Comparison of ENCODE assay signal across 8 cellular contexts in the genomic region with DNA sequence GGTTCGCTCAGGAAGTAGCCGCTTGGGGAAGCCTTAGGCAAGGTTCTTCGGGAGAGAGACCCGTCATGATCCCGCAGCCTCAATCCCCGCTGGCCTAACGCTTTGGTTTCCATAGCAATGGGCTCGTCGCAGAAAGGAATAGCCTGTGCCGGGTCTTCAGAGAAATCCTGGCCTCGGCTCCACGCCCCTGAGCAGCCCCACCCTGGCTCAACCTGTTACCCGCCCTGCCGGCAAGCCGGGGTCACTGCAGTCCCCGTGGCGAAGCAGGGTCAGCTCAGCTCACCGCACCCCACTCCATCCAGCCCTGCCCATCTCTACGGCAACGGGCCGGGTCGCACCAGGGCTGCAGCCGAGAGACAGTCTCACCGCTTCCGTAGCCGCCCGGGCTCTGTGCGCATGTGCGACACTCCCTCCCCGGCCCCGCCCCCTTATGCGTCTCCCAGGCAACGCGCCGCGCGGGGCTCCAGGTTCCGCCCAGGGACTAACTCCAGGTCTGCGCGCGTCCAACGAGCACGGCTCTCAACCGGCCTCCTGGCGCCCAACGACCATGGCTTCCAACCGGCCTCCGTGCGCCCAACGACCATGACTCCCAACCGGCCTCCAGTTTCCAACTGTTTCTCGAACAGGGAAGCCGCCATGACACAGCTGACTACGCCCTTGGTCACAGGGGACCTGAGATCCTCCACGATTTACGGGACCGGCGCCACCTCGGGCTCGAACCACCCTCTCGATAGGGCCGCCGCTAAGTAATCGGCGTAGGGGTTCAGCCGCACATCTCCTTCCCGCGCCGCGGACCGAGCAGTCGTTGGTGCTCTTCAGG. TPM values are rescaled to one million over a fixed set of nuclear protein-coding genes. Genes with fewer than 3 reads are reported as not detected.
DNase-seq lines count a peak whose midpoint lies in the region; ATAC-seq and TF ChIP-seq lines count a peak whose summit lies in the region.

Gene DUSP18 (minus strand): TSS at position 390 of the 820 bp plus-strand sequence. CDS start 3,872 bp downstream, outside the sequence.

- H3K4me2 ChIP-seq in neural cell (ENCODE audit: low read length), result peak within 1 kb of the TSS; percentile 69

- in situ Hi-C loops in G401 (cut with HindIII; ENCODE audit: low sequenced_read_pairs), result no loop called here

- H3K4me3 Mint-ChIP-seq in stimulated activated naive CD8-positive, alpha-beta T cell treated with anti-CD3 and anti-CD28 coated beads, Interleukin-15, amount 100 ng/mL, for 72 hours, result peak within 1 kb of the TSS; percentile 92 to 99

- H3K27me3 Mint-ChIP-seq in stimulated activated naive CD8-positive, alpha-beta T cell treated with anti-CD3 and anti-CD28 coated beads, Interleukin-15, amount 100 ng/mL, for 72 hours, result peaks cover 10% of the 10 kb centered on the region

- H3K9me3 Mint-ChIP-seq in stimulated activated naive CD8-positive, alpha-beta T cell treated with anti-CD3 and anti-CD28 coated beads, Interleukin-15, amount 100 ng/mL, for 72 hours, result no peaks in the 10 kb centered on the region

- peak within 1 kb of the TSS; percentile 71 for H3K4me3 ChIP-seq in H7 (ENCODE audit: insufficient read depth, low read depth, low read length)
- H3K4me3 ChIP-seq in MG63, result peak within 1 kb of the TSS; percentile 74
- H3K4me3 ChIP-seq in fibroblast of villous mesenchyme (ENCODE audit: low read depth, low read length), result peak within 1 kb of the TSS; percentile 90
- H3K4me3 ChIP-seq in neural cell (ENCODE audit: low read length), result peak within 1 kb of the TSS; percentile 79

- peak; percentile 97 for ATAC-seq in stimulated activated naive CD8-positive, alpha-beta T cell treated with anti-CD3 and anti-CD28 coated beads, Interleukin-15, amount 100 ng/mL, for 72 hours

- peak; percentile 44 for TF ChIP-seq EP300 in neural cell (conservative IDR thresholded peaks at IDR 0.05; ENCODE audit: poor library complexity, severe bottlenecking)

- H3K9me3 ChIP-seq in MG63 (no peaks in the 10 kb centered on the region), neural cell (ENCODE audit: low read length) (no peaks in the 10 kb centered on the region)

- H3K4me1 Mint-ChIP-seq in stimulated activated naive CD8-positive, alpha-beta T cell treated with anti-CD3 and anti-CD28 coated beads, Interleukin-15, amount 100 ng/mL, for 72 hours, result peaks cover 33% of the 10 kb centered on the region

- TF ChIP-seq RAD21 in neural cell (conservative IDR thresholded peaks at IDR 0.05), result peak; percentile 56

- H3K36me3 ChIP-seq in H7 (replicated peaks; ENCODE audit: control insufficient read depth, insufficient read depth, low read length) (no peaks in the 10 kb centered on the region), MG63 (peaks cover 6% of the 10 kb centered on the region), neural cell (ENCODE audit: insufficient read depth, low read length) (no peaks in the 10 kb centered on the region)

- TF ChIP-seq CTCF in fibroblast of villous mesenchyme (IDR thresholded peaks at IDR 0.05; ENCODE audit: insufficient read depth, low read depth, low read length) (peak; percentile 37), neural cell (IDR thresholded peaks at IDR 0.05; ENCODE audit: poor library complexity, severe bottlenecking) (peak; percentile 56)

- peaks cover 11% of the 10 kb centered on the region for H3K27me3 ChIP-seq in H7 (ENCODE audit: control insufficient read depth, insufficient read depth, low read length)
- H3K27me3 ChIP-seq in MG63, result no peaks in the 10 kb centered on the region
- no peaks in the 10 kb centered on the region for H3K27me3 ChIP-seq in neural cell (ENCODE audit: insufficient read depth, low read depth, low read length)

- peak within 1 kb of the TSS; percentile 48 for H3K27ac ChIP-seq in neural cell (ENCODE audit: low read length)

- peaks cover 7% of the 10 kb centered on the region for H3K79me2 ChIP-seq in neural cell (replicated peaks; ENCODE audit: insufficient read depth, low read length)

- H2AFZ ChIP-seq in neural cell (ENCODE audit: low read depth, low read length), result peak within 1 kb of the TSS; percentile 41

- H3K27ac Mint-ChIP-seq in stimulated activated naive CD8-positive, alpha-beta T cell treated with anti-CD3 and anti-CD28 coated beads, Interleukin-15, amount 100 ng/mL, for 72 hours, result peak within 1 kb of the TSS; percentile 63 to 81

- DNase-seq in G401 (ENCODE audit: low spot score), result peak; percentile 90
- DNase-seq in H7, result peak; percentile 99
- DNase-seq in MG63, result peak; percentile 89
- peak; percentile 84 to 86 for DNase-seq in SHP77 (lab: John Stamatoyannopoulos, UW)
- DNase-seq in activated gamma-delta T cell (lab: John Stamatoyannopoulos, UW), result peak; percentile 90
- DNase-seq in fibroblast of villous mesenchyme (ENCODE audit: low read depth), result peak; percentile 91
- DNase-seq in stimulated activated naive CD8-positive, alpha-beta T cell treated with anti-CD3 and anti-CD28 coated beads, Interleukin-15, amount 100 ng/mL, for 72 hours, result peak; percentile 90 to 93

- no peaks in the 10 kb centered on the region for H3K9me2 ChIP-seq in neural cell (ENCODE audit: insufficient read depth, low read length)

- no peaks in the 10 kb centered on the region for H4K20me1 ChIP-seq in neural cell (ENCODE audit: insufficient read depth)

- H3F3A ChIP-seq in neural cell (ENCODE audit: insufficient read depth, low read length, poor library complexity, severe bottlenecking), result no peaks in the 10 kb centered on the region

- peak within 1 kb of the TSS; percentile 68 for H3K9ac ChIP-seq in neural cell (ENCODE audit: low read length)

TF ChIP-seq in neural cell, 6 proteins besides CTCF, POLR2A, EP300 and RAD21:
- TF ChIP-seq POLR2AphosphoS5 (IDR thresholded peaks at IDR 0.05) (peak; percentile 90), MXI1 (conservative IDR thresholded peaks at IDR 0.05; ENCODE audit: poor library complexity, severe bottlenecking) (peak; percentile 86), EZH2 (IDR thresholded peaks at IDR 0.05; ENCODE audit: borderline replicate concordance, insufficient read depth, low read length, poor library complexity, severe bottlenecking) (no peak), TAF1 (IDR thresholded peaks at IDR 0.05; ENCODE audit: low read depth) (no peak), SMC3 (conservative IDR thresholded peaks at IDR 0.05; ENCODE audit: poor library complexity) (peak; percentile 59), REST (IDR thresholded peaks at IDR 0.05; ENCODE audit: borderline replicate concordance) (no peak)

RNA-seq across cellular contexts. Expression of gene DUSP18, which starts in this region (rescaled TPM):
- 4.5 and 5.1 TPM in 2 replicates for total RNA-seq in G401 (2014; rRNA removed; shearing (Covaris generic))
- total RNA-seq in H7 (2014; rRNA removed; shearing (Covaris generic)), result 1.8 and 2.6 TPM in 2 replicates
- 1.2 and 2.7 TPM in 2 replicates for total RNA-seq in MG63 (2014; rRNA removed; shearing (Covaris generic); ENCODE audit: low replicate concordance)
- 5.5 and 10.4 TPM in 2 replicates for total RNA-seq in fibroblast of villous mesenchyme
- 18.6 and 22.2 TPM in 2 replicates for polyA plus RNA-seq in neural cell
- 38.2 and 41.7 TPM in 2 replicates for polyA minus RNA-seq in neural cell

Comparison
In these comparisons a context has a peak if more than half of its experiments do, and no peak if none do; other contexts are left out.
1. Peak in every context shown above with its lines: DNase-seq, ATAC-seq, H3K4me3 ChIP-seq and H3K27ac ChIP-seq.